Comparison of ENCODE assay signal across 15 cellular contexts in genomic region chrX:129749069-129749468, GRCh38. TPM values are rescaled to one million over a fixed set of nuclear protein-coding genes. Genes with fewer than 3 reads are reported as not detected.
"Had no signal": no experiment of that assay in that cellular context is flagged by ENCODE, and none has a peak within 500 bp of the region (broad histone marks: within the 10 kb centered on the region; RNA-seq: fewer than 3 reads in every experiment).

No MANE protein-coding gene starts in this region.

- H3K9me3 ChIP-seq: adrenal gland, gastrocnemius medialis, heart right ventricle, left lung, pancreas had no signal

- DNase-seq: activated B cell treated with CpG ODN at 0.5 μM for 24 hours; activated CD4-positive, alpha-beta T cell treated with anti-CD3 and anti-CD28 coated beads, Interleukin-2, amount 10 ng/mL, durations not matched to agents 7 days and 5 days; activated CD8-positive, alpha-beta memory T cell treated with anti-CD3 and anti-CD28 coated beads for 24 hours; activated naive CD4-positive, alpha-beta T cell treated with anti-CD3 and anti-CD28 coated beads, Interleukin-2, amount 10 ng/mL, durations not matched to agents 7 days and 5 days; adrenal gland; brain microvascular endothelial cell; gastrocnemius medialis; heart right ventricle; islet precursor cell; left lung; pancreas; T-helper 1 cell had no signal

- H3K4me3 ChIP-seq: adrenal gland, gastrocnemius medialis, heart right ventricle, left lung, pancreas, smooth muscle cell had no signal

- H3K36me3 ChIP-seq: adrenal gland, brain microvascular endothelial cell, gastrocnemius medialis, heart right ventricle, left lung, pancreas had no signal

- H3K27ac ChIP-seq: brain microvascular endothelial cell, gastrocnemius medialis, pancreas had no signal

- H3K4me1 ChIP-seq: adrenal gland, gastrocnemius medialis, left lung, pancreas had no signal

- H3K27me3 ChIP-seq: adrenal gland, brain microvascular endothelial cell, gastrocnemius medialis, left lung, pancreas had no signal

- H3K4me2 ChIP-seq: smooth muscle cell had no signal

RNA-seq across cellular contexts. Expression of gene XPNPEP2, which starts 10.3 kb away (rescaled TPM):
- total RNA-seq: dermis microvascular lymphatic vessel endothelial cell had no signal

RNA-seq across cellular contexts. Expression of gene SASH3, which starts 30.7 kb away (rescaled TPM):
- total RNA-seq: dermis microvascular lymphatic vessel endothelial cell, neural crest cell, smooth muscle cell had no signal
- polyA plus RNA-seq: smooth muscle cell had no signal
